Comparison of ENCODE assay signal across 8 cellular contexts in genomic region chr12:56080556-56081138, GRCh38. TPM values are rescaled to one million over a fixed set of nuclear protein-coding genes. Genes with fewer than 3 reads are reported as not detected.
DNase-seq lines count a peak whose midpoint lies in the region; ATAC-seq, FAIRE-seq and TF ChIP-seq lines count a peak whose summit lies in the region.

No MANE protein-coding gene starts in this region.

- no peaks in the 10 kb centered on the region for H3K9me3 ChIP-seq in SK-N-MC (ENCODE audit: low read depth, low read length)
- no peaks in the 10 kb centered on the region for H3K9me3 ChIP-seq in gastroesophageal sphincter
- H3K9me3 ChIP-seq in psoas muscle: no peaks in the 10 kb centered on the region

- ATAC-seq in gastroesophageal sphincter: no peak
- ATAC-seq in psoas muscle: no peak
- no peak for ATAC-seq in GM21717 (IDR thresholded peaks at IDR 0.05; ENCODE audit: unreplicated experiment)
- no peak for ATAC-seq in GM21390 (IDR thresholded peaks at IDR 0.05; ENCODE audit: unreplicated experiment)

- no peaks in the 10 kb centered on the region for H3K36me3 ChIP-seq in SK-N-MC (ENCODE audit: insufficient read depth, low read length)
- no peaks in the 10 kb centered on the region for H3K36me3 ChIP-seq in gastroesophageal sphincter
- no peaks in the 10 kb centered on the region for H3K36me3 ChIP-seq in psoas muscle (ENCODE audit: insufficient read depth in 1 of 2, low read depth in 1 of 2)

- H3K27me3 ChIP-seq in gastroesophageal sphincter: peaks cover 22% of the 10 kb centered on the region
- peaks cover 0 to 9% (median 8%) of the 10 kb centered on the region in 3 donors for H3K27me3 ChIP-seq in psoas muscle (ENCODE audit: insufficient read depth in 3 of 3, low read length in 2 of 3)

- FAIRE-seq in D721Med (lab: Jason Lieb, UNC): no peak

- no peak for TF ChIP-seq EP300 in gastroesophageal sphincter (IDR thresholded peaks at IDR 0.05)

- DNase-seq in ELF-1 (ENCODE audit: low read depth, low spot score) (peak; percentile 58), SK-N-MC (ENCODE audit: low read depth, low spot score) (no peak), psoas muscle (peak in 1 of 2 donors; percentile 44), superior temporal gyrus (ENCODE audit: extremely low spot score) (no peak), D721Med (ENCODE audit: insufficient read length, low spot score) (no peak)

- H3K4me1 ChIP-seq in gastroesophageal sphincter: peaks cover 0 to 22% (median 6%) of the 10 kb centered on the region in 3 donors
- H3K4me1 ChIP-seq in psoas muscle: peaks cover 3% of the 10 kb centered on the region

- no peak for TF ChIP-seq CTCF in gastroesophageal sphincter (IDR thresholded peaks at IDR 0.05)
- no peak for TF ChIP-seq CTCF in psoas muscle (IDR thresholded peaks at IDR 0.05)
- no peak for TF ChIP-seq CTCF in D721Med (IDR thresholded peaks at IDR 0.05; ENCODE audit: insufficient read depth, missing control alignments)

- TF ChIP-seq POLR2A in gastroesophageal sphincter (IDR thresholded peaks at IDR 0.05): no peak

- H3K9ac ChIP-seq in SK-N-MC (ENCODE audit: insufficient read length): no peak overlapping the region

- H3K4me3 ChIP-seq in SK-N-MC: 0 out of 2 replicates have a peak overlapping the region, but pooled peaks have one; percentile 93
- peak overlapping the region in 1 of 2 donors; percentile 58 for H3K4me3 ChIP-seq in gastroesophageal sphincter
- H3K4me3 ChIP-seq in psoas muscle: peak overlapping the region; percentile 72

- H3K27ac ChIP-seq in SK-N-MC: no peak overlapping the region
- peak overlapping the region in 3 of 4 donors; percentile 45 to 77 (median 76) for H3K27ac ChIP-seq in gastroesophageal sphincter
- H3K27ac ChIP-seq in psoas muscle: no peak overlapping the region

- intact Hi-C loops in psoas muscle (cut with DNase I): no loop called here

- no CpG with 5 or more reads among the region's 20 CpGs for WGBS in gastroesophageal sphincter (ENCODE audit: low coverage in 1 of 2), 2 donors
- 29 to 40% (median 38%) methylated on average over 20 of the region's 20 CpGs for WGBS in psoas muscle, 3 donors

RNA-seq across cellular contexts. Expression of gene ERBB3, which starts 0.7 kb away (rescaled TPM):
- total RNA-seq in gastroesophageal sphincter (10 to 100 TPM; 17.3 to 41.1 (median 22.3) TPM), psoas muscle (1 to 10 TPM in 2 of 4 donors, under 1 TPM in 2; 0.71 to 3.9 (median 1.3) TPM)
- polyA plus RNA-seq in psoas muscle: under 1 TPM; 0.13 to 0.26 (median 0.26) TPM

RNA-seq across cellular contexts. Expression of gene PA2G4, which starts 23.7 kb away (rescaled TPM):
- total RNA-seq in gastroesophageal sphincter (100 to 1,000 TPM in 3 of 4 donors, 10 to 100 TPM in 1; 99.4 to 115 (median 110) TPM), psoas muscle (100 to 1,000 TPM in 3 of 4 donors, 10 to 100 TPM in 1; 75.3 to 138 (median 112) TPM)
- polyA plus RNA-seq in psoas muscle: 100 to 1,000 TPM; 115 to 258 (median 157) TPM

RNA-seq across cellular contexts. Expression of gene RPL41, which starts 35.8 kb away (rescaled TPM):
- 1,000 to 10,000 TPM; 1,487 to 4,346 (median 2,874) TPM for total RNA-seq in gastroesophageal sphincter
- total RNA-seq in psoas muscle: 1,000 to 10,000 TPM; 2,052 to 2,475 (median 2,223) TPM
- 1,000 to 10,000 TPM; 3,632 to 4,096 (median 3,726) TPM for polyA plus RNA-seq in psoas muscle

RNA-seq across cellular contexts. Expression of gene ZC3H10, which starts 37.4 kb away (rescaled TPM):
- total RNA-seq in gastroesophageal sphincter (1 to 10 TPM; 5.0 to 7.4 (median 5.8) TPM), psoas muscle (10 to 100 TPM in 1 of 4 donors, 1 to 10 TPM in 3; 5.0 to 10.3 (median 6.6) TPM)
- polyA plus RNA-seq in psoas muscle: 1 to 10 TPM; 3.5 to 7.8 (median 4.5) TPM

RNA-seq across cellular contexts. Expression of gene RPS26, which starts 38.9 kb away (rescaled TPM):
- total RNA-seq in gastroesophageal sphincter (1,000 to 10,000 TPM in 2 of 4 donors, 100 to 1,000 TPM in 2; 295 to 1,263 (median 759) TPM), psoas muscle (10 to 100 TPM; 16.6 to 49.8 (median 23.6) TPM)
- 1,000 to 10,000 TPM in 1 of 3 donors, 100 to 1,000 TPM in 2; 712 to 1,360 (median 853) TPM for polyA plus RNA-seq in psoas muscle

Comparison
In these comparisons a context has a peak if more than half of its experiments do, and no peak if none do; other contexts are left out.
1. H3K27ac ChIP-seq: peak in gastroesophageal sphincter (3 of 4); none in SK-N-MC (single experiment) and psoas muscle (single experiment).